ENCODE assay signal across 10 cellular contexts in the genomic region with DNA sequence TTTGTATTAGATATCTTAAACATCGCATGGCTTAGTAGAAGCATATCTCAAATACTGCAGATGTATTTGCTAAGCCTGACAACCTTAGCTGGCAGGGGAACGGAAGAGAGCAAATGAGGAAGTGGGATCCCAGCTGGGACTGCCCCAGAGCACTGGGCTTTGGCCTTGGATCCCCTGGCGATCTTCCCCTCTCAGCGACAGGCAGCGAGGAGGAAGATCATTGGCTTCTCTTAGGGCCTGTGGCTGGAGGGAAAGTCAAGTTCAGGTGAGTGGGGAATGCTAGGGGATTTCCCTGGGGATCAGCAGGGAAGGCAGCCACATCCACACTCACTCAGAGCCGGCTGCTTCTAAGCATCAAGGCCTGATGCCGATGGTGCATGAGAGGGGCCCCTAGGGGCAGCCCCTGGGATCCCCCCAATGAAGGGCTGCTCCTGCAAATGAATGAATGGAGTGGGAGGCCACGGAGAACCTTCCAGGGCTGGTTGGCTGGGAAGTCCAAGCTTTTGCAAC. TPM values are rescaled to one million over a fixed set of nuclear protein-coding genes. Genes with fewer than 3 reads are reported as not detected.
DNase-seq lines count a peak whose midpoint lies in the region; ATAC-seq lines count a peak whose summit lies in the region.
"Had no signal": no experiment of that assay in that cellular context is flagged by ENCODE, and none has a peak within 500 bp of the region (broad histone marks: within the 10 kb centered on the region; RNA-seq: fewer than 3 reads in every experiment).

No MANE protein-coding gene starts in this region.

- peak; percentile 67 for ATAC-seq in GM19043 (IDR thresholded peaks at IDR 0.05; ENCODE audit: low read depth, unreplicated experiment)
- peak; percentile 72 for ATAC-seq in HG02973 (IDR thresholded peaks at IDR 0.05; ENCODE audit: unreplicated experiment)

- peak; percentile 14 for DNase-seq in SIG-M5 (lab: John Stamatoyannopoulos, UW)
- peak; percentile 51 for DNase-seq in mesenteric fat pad (ENCODE audit: low spot score)
- DNase-seq in activated effector memory CD4-positive, alpha-beta T cell treated with anti-CD3 and anti-CD28 coated beads, Interleukin-2, amount 50 U/mL, for 16 hours, result no peak
- no peak for DNase-seq in activated naive CD4-positive, alpha-beta T cell treated with Interleukin-2 at 50 U/mL for 16 hours
- no peak for DNase-seq in T-helper 9 cell
- no peak for DNase-seq in NCI-H2107 treated with DMSO at 0.1 percent for 48 hours (lab: John Stamatoyannopoulos, UW; ENCODE audit: unreplicated experiment)

RNA-seq across cellular contexts. Expression of a gene that starts 42.0 kb away (rescaled TPM):
- total RNA-seq in mesenteric fat pad, result not detected
- total RNA-seq: cardiac muscle cell, NCI-H460 had no signal

Comparison
In these comparisons a context has a peak if more than half of its experiments do, and no peak if none do; other contexts are left out.
1. DNase-seq: peak in SIG-M5 (single experiment) and mesenteric fat pad (single experiment); none in activated effector memory CD4-positive, alpha-beta T cell treated with anti-CD3 and anti-CD28 coated beads, Interleukin-2, amount 50 U/mL, for 16 hours (single experiment), activated naive CD4-positive, alpha-beta T cell treated with Interleukin-2 at 50 U/mL for 16 hours (single experiment), T-helper 9 cell (single experiment) and NCI-H2107 treated with DMSO at 0.1 percent for 48 hours (single experiment).